ENCODE assay signal across 11 cellular contexts in the genomic region with DNA sequence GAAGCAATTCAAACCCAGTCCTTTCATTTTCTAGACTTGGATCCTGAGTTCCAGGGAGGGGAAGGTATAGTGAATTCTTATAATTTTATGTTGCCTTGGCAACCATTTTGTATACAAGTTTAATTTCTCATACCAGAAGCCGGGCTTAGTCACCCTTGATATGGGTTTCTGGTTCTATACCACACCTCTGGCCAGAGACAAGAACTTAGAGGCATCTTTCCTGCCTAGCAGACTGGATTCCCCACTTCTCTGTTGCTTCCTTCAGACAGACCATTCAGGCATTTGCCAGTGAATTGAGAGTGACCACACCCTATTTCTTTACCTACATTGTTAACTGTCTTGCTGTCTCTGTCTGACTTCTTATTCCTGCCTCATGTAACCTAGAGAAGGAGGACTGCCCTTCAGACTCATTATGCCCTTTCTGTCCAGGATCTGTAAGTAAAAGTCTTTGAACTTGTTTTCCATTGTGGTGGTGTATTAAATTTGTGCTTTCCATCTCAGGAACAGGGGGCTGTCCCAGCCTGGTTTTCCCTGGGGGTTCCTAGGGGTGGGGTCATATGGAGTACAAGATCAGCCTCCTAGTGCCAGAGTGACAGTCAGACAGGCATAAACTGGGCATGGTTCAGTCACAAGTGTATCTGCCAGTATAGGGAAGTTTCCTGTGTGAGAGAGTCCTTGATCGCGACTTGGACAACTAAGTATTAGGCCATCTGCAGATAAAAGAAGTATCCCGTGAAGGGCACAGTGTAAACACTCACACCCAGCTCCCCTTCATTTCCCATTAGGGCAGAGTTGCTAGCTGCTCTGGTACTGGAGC. TPM values are rescaled to one million over a fixed set of nuclear protein-coding genes. Genes with fewer than 3 reads are reported as not detected.
A peak's percentile ranks its signal among the peaks of the same experiment; 100 is the strongest.
DNase-seq lines count a peak whose midpoint lies in the region; ATAC-seq, FAIRE-seq and TF ChIP-seq lines count a peak whose summit lies in the region.
"Had no signal": no experiment of that assay in that cellular context is flagged by ENCODE, and none has a peak within 500 bp of the region (broad histone marks: within the 10 kb centered on the region; RNA-seq: fewer than 3 reads in every experiment).

No MANE protein-coding gene starts in this region.

- no peaks in the 10 kb centered on the region for H3K9me1 ChIP-seq in keratinocyte (ENCODE audit: control insufficient read depth, extremely low read depth, insufficient read depth, low read length)

- H3K27me3 ChIP-seq in CD8-positive, alpha-beta memory T cell (ENCODE audit: insufficient read depth, low read length, poor library complexity, severe bottlenecking), result no peaks in the 10 kb centered on the region
- H3K27me3 ChIP-seq in MG63, result no peaks in the 10 kb centered on the region
- H3K27me3 ChIP-seq in keratinocyte (ENCODE audit: control insufficient read depth, extremely low read depth, insufficient read depth, low read length), result no peaks in the 10 kb centered on the region

- CTCF ChIA-PET in CD8-positive, alpha-beta memory T cell (lab: Charles Lee), result interaction anchor here (1.1 to 8.6 kb wide), 2 partner anchors 11 to 222 kb away, joined by 4 to 77 read pairs; a partner anchor contains a TSS

- peak overlapping the region; percentile 56 for H3K27ac ChIP-seq in CD8-positive, alpha-beta memory T cell (ENCODE audit: low read depth, low read length)
- H3K27ac ChIP-seq in keratinocyte (ENCODE audit: control insufficient read depth, insufficient read depth, low read length), result no peak overlapping the region

- peak overlapping the region; percentile 19 for H3K4me3 ChIP-seq in CD8-positive, alpha-beta memory T cell (ENCODE audit: low read length)
- H3K4me3 ChIP-seq in MG63, result no peak overlapping the region
- H3K4me3 ChIP-seq in keratinocyte (ENCODE audit: control insufficient read depth in 2 of 3, extremely low read depth in 1 of 3, insufficient read depth in 2 of 3, low read depth in 1 of 3, low read length in 3 of 3), result no peak overlapping the region
- H3K4me3 ChIP-seq: GM23338 had no signal

- H3K36me3 Mint-ChIP-seq in CD8-positive, alpha-beta memory T cell, result peaks cover 29 to 68% (median 38%) of the 10 kb centered on the region in 3 donors

- H3K9me3 ChIP-seq in CD8-positive, alpha-beta memory T cell (ENCODE audit: low read length), result no peaks in the 10 kb centered on the region
- H3K9me3 ChIP-seq in MG63 (no peaks in the 10 kb centered on the region; the same call in 1 of the 2 replicates), keratinocyte (ENCODE audit: control insufficient read depth, low read depth, low read length) (no peaks in the 10 kb centered on the region)

- peaks cover 94% of the 10 kb centered on the region for H3K4me1 ChIP-seq in CD8-positive, alpha-beta memory T cell (ENCODE audit: insufficient read depth, low read length)
- H3K4me1 ChIP-seq in keratinocyte (ENCODE audit: control insufficient read depth, extremely low read depth, insufficient read depth, low read length), result peaks cover 24% of the 10 kb centered on the region

- no peak for TF ChIP-seq CTCF in keratinocyte (optimal IDR thresholded peaks at IDR 0.05 in 1 of 3, IDR thresholded peaks at IDR 0.05 in 1 of 3, conservative IDR thresholded peaks at IDR 0.05 in 1 of 3; ENCODE audit: extremely low read depth in 1 of 3, insufficient read depth in 2 of 3, low read length in 3 of 3)

- H3K36me3 ChIP-seq in CD8-positive, alpha-beta memory T cell (ENCODE audit: insufficient read depth, low read length), result peaks cover 30% of the 10 kb centered on the region
- no peaks in the 10 kb centered on the region for H3K36me3 ChIP-seq in MG63
- no peaks in the 10 kb centered on the region for H3K36me3 ChIP-seq in keratinocyte (ENCODE audit: control insufficient read depth in 2 of 2, extremely low read depth in 1 of 2, insufficient read depth in 2 of 2, low read length in 2 of 2)

- H2AFZ ChIP-seq in keratinocyte (ENCODE audit: control insufficient read depth, low read length), result no peak overlapping the region
- H2AFZ ChIP-seq: GM23338 had no signal

- no peaks in the 10 kb centered on the region for H3K79me2 ChIP-seq in keratinocyte (ENCODE audit: control insufficient read depth, insufficient read depth, low read length)

- no peak for ATAC-seq in HG03442 (IDR thresholded peaks at IDR 0.05; ENCODE audit: unreplicated experiment)
- no peak for ATAC-seq in HG02870 (IDR thresholded peaks at IDR 0.05; ENCODE audit: unreplicated experiment)
- ATAC-seq: GM23338 had no signal

- H3K4me1 Mint-ChIP-seq in CD8-positive, alpha-beta memory T cell, result peaks cover 0 to 20% (median 19%) of the 10 kb centered on the region in 3 donors

- POLR2A ChIA-PET in CD8-positive, alpha-beta memory T cell (lab: Charles Lee), result no interaction called here

- H3K9me3 Mint-ChIP-seq in CD8-positive, alpha-beta memory T cell, result no peaks in the 10 kb centered on the region
- H3K9me3 Mint-ChIP-seq: GM23338 had no signal

- DNase-seq in CD8-positive, alpha-beta memory T cell, result peak in 1 of 5 donors; percentile 59
- DNase-seq in MG63, result peak; percentile 16
- peak; percentile 26 for DNase-seq in activated naive CD4-positive, alpha-beta T cell treated with anti-CD3 and anti-CD28 coated beads, Interleukin-2, amount 50 U/mL, for 16 hours
- no peak for DNase-seq in keratinocyte (ENCODE audit: low read depth, low spot score)
- DNase-seq in activated effector memory CD4-positive, alpha-beta T cell treated with anti-CD3 and anti-CD28 coated beads, Interleukin-2, amount 50 U/mL, for 16 hours, result no peak
- DNase-seq in NCI-H2227 treated with DMSO at 0.1 percent for 48 hours (lab: John Stamatoyannopoulos, UW), result no peak
- DNase-seq: DMS 273 treated with DMSO at 0.1 percent for 48 hours had no signal

- no peak overlapping the region for H3K4me2 ChIP-seq in keratinocyte (ENCODE audit: control insufficient read depth, extremely low read depth, insufficient read depth, low read depth, low read length)
- H3K4me2 ChIP-seq: GM23338 had no signal

- no peaks in the 10 kb centered on the region for H4K20me1 ChIP-seq in keratinocyte (ENCODE audit: control insufficient read depth, extremely low read depth, insufficient read depth, low read length)

- dilution Hi-C loops in keratinocyte (cut with MboI; ENCODE audit: extremely low pct_ligation_motif_present, low sequenced_read_pairs), result no loop called here

- peak; percentile 77 for FAIRE-seq in keratinocyte (lab: Jason Lieb, UNC)

- peak overlapping the region; percentile 49 to 99 (median 96) for H3K27ac Mint-ChIP-seq in CD8-positive, alpha-beta memory T cell
- H3K27ac Mint-ChIP-seq: GM23338 had no signal

- no peaks in the 10 kb centered on the region for H3K27me3 Mint-ChIP-seq in CD8-positive, alpha-beta memory T cell

- H3K9ac ChIP-seq in keratinocyte (ENCODE audit: control insufficient read depth, extremely low read depth, insufficient read depth, low read length), result no peak overlapping the region

- peak overlapping the region in 5 of 7 donors; percentile 68 to 84 (median 80) for H3K4me3 Mint-ChIP-seq in CD8-positive, alpha-beta memory T cell
- H3K4me3 Mint-ChIP-seq: GM23338 had no signal

RNA-seq across cellular contexts. Expression of a gene that starts 27.4 kb away (rescaled TPM):
- total RNA-seq in CD8-positive, alpha-beta memory T cell, result 10 to 100 TPM; 72.6 to 73.2 TPM
- polyA plus RNA-seq in CD8-positive, alpha-beta memory T cell, result 83.6 TPM
- total RNA-seq in MG63 (2014; rRNA removed; shearing (Covaris generic); ENCODE audit: low replicate concordance), result not detected in 2 replicates
- not detected in 3 replicates for polyA plus RNA-seq in keratinocyte
- polyA plus RNA-seq in keratinocyte (2011; ENCODE audit: low read depth), result not detected
- not detected in 2 replicates for polyA plus RNA-seq in keratinocyte (2011; cell fraction: cytosol; rRNA removed)
- polyA plus RNA-seq in keratinocyte (2011; cell fraction: nucleus; rRNA removed), result not detected in 2 replicates
- polyA plus RNA-seq in keratinocyte (2012; ENCODE audit: low replicate concordance), result not detected in 2 replicates
- polyA minus RNA-seq in keratinocyte, result not detected in 3 replicates
- polyA minus RNA-seq in keratinocyte (2011; cell fraction: cytosol; rRNA and poly(A)+ RNA removed), result not detected
- not detected in 2 replicates for polyA minus RNA-seq in keratinocyte (2011; cell fraction: nucleus; rRNA and poly(A)+ RNA removed)
- total RNA-seq: glomerular endothelial cell, GM23338 had no signal
- polyA plus RNA-seq: GM23338 had no signal

Comparison
In these comparisons a context has a peak if more than half of its experiments do, and no peak if none do; other contexts are left out.
1. DNase-seq: peak in MG63 (single experiment) and activated naive CD4-positive, alpha-beta T cell treated with anti-CD3 and anti-CD28 coated beads, Interleukin-2, amount 50 U/mL, for 16 hours (single experiment); none in keratinocyte (single experiment), activated effector memory CD4-positive, alpha-beta T cell treated with anti-CD3 and anti-CD28 coated beads, Interleukin-2, amount 50 U/mL, for 16 hours (single experiment) and NCI-H2227 treated with DMSO at 0.1 percent for 48 hours (single experiment).
2. RNA of a gene that starts 27.4 kb away (total RNA-seq): 72.6 to 73.2 TPM in CD8-positive, alpha-beta memory T cell; not detected in MG63; every median in the first group is over 10 times any median in the second.